Comparison of ENCODE assay signal across 8 cellular contexts in genomic region chr17:16589097-16589969, GRCh38. TPM values are rescaled to one million over a fixed set of nuclear protein-coding genes. Genes with fewer than 3 reads are reported as not detected.
A peak's percentile ranks its signal among the peaks of the same experiment; 100 is the strongest.
DNase-seq lines count a peak whose midpoint lies in the region; ATAC-seq and TF ChIP-seq lines count a peak whose summit lies in the region.

No MANE protein-coding gene starts in this region.

- peaks cover 26% of the 10 kb centered on the region for H3K27me3 Mint-ChIP-seq in GM23338 (ENCODE audit: insufficient read depth, low read depth, poor library complexity)
- peaks cover 52% of the 10 kb centered on the region for H3K27me3 Mint-ChIP-seq in nephron progenitor cell (ENCODE audit: low read depth, poor library complexity)

- H3K9ac ChIP-seq in Loucy (ENCODE audit: low read depth, low read length, poor library complexity, severe bottlenecking): no peak overlapping the region

- H3K27me3 ChIP-seq in GM23338 (ENCODE audit: insufficient read depth) (peaks cover 31% of the 10 kb centered on the region), Loucy (ENCODE audit: insufficient read depth, low read length, poor library complexity, severe bottlenecking) (no peaks in the 10 kb centered on the region)

- no peaks in the 10 kb centered on the region for H3K9me3 ChIP-seq in Loucy (ENCODE audit: insufficient read depth, low read depth, low read length)

- no peak overlapping the region for H3K27ac ChIP-seq in GM23338 (ENCODE audit: low read depth)

- TF ChIP-seq POLR2A in Raji (IDR thresholded peaks at IDR 0.05; ENCODE audit: insufficient read depth, low read depth, low read length): 0 out of 2 replicates have a peak, but pooled peaks have one; percentile 25

- H3K4me2 ChIP-seq in GM23338 (peak overlapping the region; percentile 94), Loucy (ENCODE audit: low read depth, low read length, poor library complexity, severe bottlenecking) (peak overlapping the region; percentile 70)

- H4K20me1 ChIP-seq in GM23338 (replicated peaks; ENCODE audit: insufficient read depth) (no peaks in the 10 kb centered on the region), Loucy (ENCODE audit: insufficient read depth, low read length, poor library complexity, severe bottlenecking) (no peaks in the 10 kb centered on the region)

- H3K9me2 ChIP-seq in GM23338 (ENCODE audit: insufficient read depth) (no peaks in the 10 kb centered on the region; the same call in 1 of the 2 replicates), Loucy (replicated peaks; ENCODE audit: low read depth, low read length) (no peaks in the 10 kb centered on the region)

- H3F3A ChIP-seq in GM23338 (replicated peaks; ENCODE audit: low read depth): peaks cover 5% of the 10 kb centered on the region; the same call in 1 of the 2 replicates
- no peaks in the 10 kb centered on the region for H3F3A ChIP-seq in Loucy (ENCODE audit: low read depth)

- H3K4me1 Mint-ChIP-seq in GM23338: no peaks in the 10 kb centered on the region
- peaks cover 3% of the 10 kb centered on the region for H3K4me1 Mint-ChIP-seq in nephron progenitor cell

- H2AFZ ChIP-seq in GM23338 (peak overlapping the region; percentile 99), Loucy (ENCODE audit: low read length) (peak overlapping the region; percentile 85)

- H3K4me1 ChIP-seq in GM23338 (ENCODE audit: insufficient read depth): no peaks in the 10 kb centered on the region; the same call in 1 of the 2 replicates
- no peaks in the 10 kb centered on the region for H3K4me1 ChIP-seq in Loucy (ENCODE audit: insufficient read depth, low read length, poor library complexity, severe bottlenecking)

- peaks cover 9% of the 10 kb centered on the region; the same call in 2 of the 3 replicates for H3K36me3 Mint-ChIP-seq in GM23338 (ENCODE audit: low read depth)
- H3K36me3 Mint-ChIP-seq in nephron progenitor cell (ENCODE audit: low read depth): peaks cover 5% of the 10 kb centered on the region

- peak; percentile 94 for ATAC-seq in GM23338
- ATAC-seq in stimulated activated naive CD8-positive, alpha-beta T cell treated with anti-CD3 and anti-CD28 coated beads, Interleukin-15, Interleukin-2, amounts not matched to agents 100 U/mL and 50 U/mL, for 24 hours: peak; percentile 90

- no peak overlapping the region for H3K27ac Mint-ChIP-seq in GM23338
- H3K27ac Mint-ChIP-seq in nephron progenitor cell: no peak overlapping the region

- DNase-seq in DMS 273 (lab: John Stamatoyannopoulos, UW; ENCODE audit: unreplicated experiment): peak; percentile 91
- peak; percentile 95 for DNase-seq in GM23338 (ENCODE audit: low spot score)
- peak; percentile 97 for DNase-seq in activated effector memory CD4-positive, alpha-beta T cell treated with anti-CD3 and anti-CD28 coated beads, Interleukin-2, amount 50 U/mL, for 16 hours
- peak; percentile 86 for DNase-seq in fibroblast of villous mesenchyme (ENCODE audit: low read depth)
- peak; percentile 96 for DNase-seq in nephron progenitor cell
- peak; percentile 94 for DNase-seq in stimulated activated naive CD8-positive, alpha-beta T cell treated with anti-CD3 and anti-CD28 coated beads, Interleukin-15, Interleukin-2, amounts not matched to agents 100 U/mL and 50 U/mL, for 24 hours

- TF ChIP-seq CTCF in GM23338 (conservative IDR thresholded peaks at IDR 0.05; ENCODE audit: low read depth in 2 of 2) (peak; percentile 93 to 98), Loucy (conservative IDR thresholded peaks at IDR 0.05; ENCODE audit: low read length) (peak; percentile 86), fibroblast of villous mesenchyme (IDR thresholded peaks at IDR 0.05; ENCODE audit: insufficient read depth, low read depth, low read length) (peak; percentile 99), nephron progenitor cell (IDR thresholded peaks at IDR 0.05) (peak; percentile 99)

- no peaks in the 10 kb centered on the region for H3K79me2 ChIP-seq in GM23338 (replicated peaks; ENCODE audit: insufficient read depth)
- H3K79me2 ChIP-seq in Loucy (ENCODE audit: insufficient read depth, low read length): no peaks in the 10 kb centered on the region

- H3K4me3 Mint-ChIP-seq in GM23338: peak overlapping the region; percentile 74
- peak overlapping the region; percentile 74 for H3K4me3 Mint-ChIP-seq in nephron progenitor cell

- H3K9me3 Mint-ChIP-seq in GM23338 (peaks cover 19% of the 10 kb centered on the region), nephron progenitor cell (peaks cover 40% of the 10 kb centered on the region)

- H3K36me3 ChIP-seq in GM23338 (ENCODE audit: insufficient read depth) (no peaks in the 10 kb centered on the region; the same call in 1 of the 2 replicates), Loucy (ENCODE audit: insufficient read depth, low read length) (no peaks in the 10 kb centered on the region)

- H3K4me3 ChIP-seq in GM23338 (peak overlapping the region; percentile 88), Loucy (ENCODE audit: low read length, poor library complexity, severe bottlenecking) (peak overlapping the region; percentile 55), fibroblast of villous mesenchyme (ENCODE audit: low read depth, low read length) (peak overlapping the region; percentile 69)

TF ChIP-seq in GM23338, 12 proteins besides CTCF, POLR2A, EP300 and RAD21:
- peak; percentile 79 for TF ChIP-seq POLR2AphosphoS5 (IDR thresholded peaks at IDR 0.05; ENCODE audit: low read depth)
- no peak for TF ChIP-seq JUNB (IDR thresholded peaks at IDR 0.05; ENCODE audit: unreplicated experiment)

RNA-seq across cellular contexts. Expression of gene ZNF287, which starts 20.3 kb away (rescaled TPM):
- 2.1 and 5.1 TPM in 2 replicates for total RNA-seq in GM23338 (2014; rRNA removed; shearing (Covaris generic))
- polyA plus RNA-seq in GM23338 (2016; fragmentation: Nextera tagmentation; extraction: Ambion mirVana): 8.0 and 10.1 TPM in 2 replicates
- total RNA-seq in fibroblast of villous mesenchyme: 3.9 and 5.2 TPM in 2 replicates
